1 cellular context compared by ENCODE assay signal in genomic region chr4:128686032-128686465, GRCh38.
TF ChIP-seq lines count a peak whose summit lies in the region.

No MANE protein-coding gene starts in this region.

TF ChIP-seq in H1, 55 proteins besides CTCF, POLR2A, EP300 and RAD21:
- TF ChIP-seq, protein P1, sequence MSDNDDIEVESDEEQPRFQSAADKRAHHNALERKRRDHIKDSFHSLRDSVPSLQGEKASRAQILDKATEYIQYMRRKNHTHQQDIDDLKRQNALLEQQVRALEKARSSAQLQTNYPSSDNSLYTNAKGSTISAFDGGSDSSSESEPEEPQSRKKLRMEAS (IDR thresholded peaks at IDR 0.05): no peak
- TF ChIP-seq HDAC2 (IDR thresholded peaks at IDR 0.05; ENCODE audit: borderline replicate concordance in 1 of 2, low read depth in 2 of 2, low read length in 2 of 2) (no peak), MAFK (IDR thresholded peaks at IDR 0.05; ENCODE audit: low read depth, low read length) (no peak), JUND (IDR thresholded peaks at IDR 0.05; ENCODE audit: low read length) (no peak), TAF7 (optimal IDR thresholded peaks at IDR 0.05; ENCODE audit: borderline replicate concordance, low read depth, low read length) (no peak), NRF1 (IDR thresholded peaks at IDR 0.05; ENCODE audit: low read depth, low read length) (no peak), ZNF274 (IDR thresholded peaks at IDR 0.05; ENCODE audit: borderline replicate concordance, extremely low read depth, low read length) (no peak)
